ENCODE assay signal across 18 cellular contexts in genomic region chr6:169958510-169958909, GRCh38.
DNase-seq lines count a peak whose midpoint lies in the region; ATAC-seq, FAIRE-seq and TF ChIP-seq lines count a peak whose summit lies in the region.
"Had no signal": no experiment of that assay in that cellular context is flagged by ENCODE, and none has a peak within 500 bp of the region (broad histone marks: within the 10 kb centered on the region; RNA-seq: fewer than 3 reads in every experiment).

No MANE protein-coding gene starts in this region.

- no peak for FAIRE-seq in HTR-8/SVneo (lab: Jason Lieb, UNC)
- FAIRE-seq: frontal cortex, H54, kidney had no signal

- H3K27ac ChIP-seq in RWPE1 (peak overlapping the region; percentile 69), coronary artery (no peak overlapping the region)
- H3K27ac ChIP-seq: 22Rv1, tibial nerve had no signal

- no peak for TF ChIP-seq CTCF in RWPE1 (conservative IDR thresholded peaks at IDR 0.05; ENCODE audit: low read depth)
- TF ChIP-seq CTCF in coronary artery (IDR thresholded peaks at IDR 0.05), result no peak

- POLR2A ChIA-PET in RWPE1 (lab: Yijun Ruan, JAX; ENCODE audit: low non-redundant PET), result no interaction called here

- ATAC-seq in HG02642 (IDR thresholded peaks at IDR 0.05; ENCODE audit: poor library complexity, unreplicated experiment), result no peak

- CTCF ChIA-PET in RWPE1 (lab: Yijun Ruan, JAX), result interaction anchor here (0.6 kb wide), 1 partner anchor 127 kb away, joined by 3 read pairs; no protein-coding TSS in a partner anchor

- no peak overlapping the region for H3K4me3 ChIP-seq in coronary artery
- H3K4me3 ChIP-seq: tibial nerve had no signal

- DNase-seq in DMS53 (lab: John Stamatoyannopoulos, UW) (peak; percentile 49), DMS53 treated with DMSO at 0.1 percent for 48 hours (lab: John Stamatoyannopoulos, UW; ENCODE audit: unreplicated experiment) (no peak), RWPE1 (ENCODE audit: low spot score) (no peak), coronary artery (ENCODE audit: low spot score) (peak; percentile 45), NCI-H2107 (lab: John Stamatoyannopoulos, UW) (no peak), HTR-8/SVneo (ENCODE audit: insufficient read length, low spot score) (no peak)
- peak; percentile 8 for DNase-seq in stimulated activated CD8-positive, alpha-beta memory T cell treated with anti-CD3 and anti-CD28 coated beads, Interleukin-4, amount 100 ng/mL, for 48 hours
- DNase-seq: amniotic stem cell; mammary epithelial cell; nephron progenitor cell; NK-92 treated with Interleukin-12 subunit alpha and Interleukin-12 subunit beta, amount 100 ng/mL, for 24 hours; T-helper 9 cell had no signal

Comparison
In these comparisons a context has a peak if more than half of its experiments do, and no peak if none do; other contexts are left out.
1. DNase-seq: peak in DMS53 (single experiment), coronary artery (single experiment) and stimulated activated CD8-positive, alpha-beta memory T cell treated with anti-CD3 and anti-CD28 coated beads, Interleukin-4, amount 100 ng/mL, for 48 hours (single experiment); none in DMS53 treated with DMSO at 0.1 percent for 48 hours (single experiment), RWPE1 (single experiment), NCI-H2107 (single experiment) and HTR-8/SVneo (single experiment).